17 cellular contexts compared by ENCODE assay signal in genomic region chr10:127378628-127379027, GRCh38.
"Had no signal": no experiment of that assay in that cellular context is flagged by ENCODE, and none has a peak within 500 bp of the region (broad histone marks: within the 10 kb centered on the region; RNA-seq: fewer than 3 reads in every experiment).

No MANE protein-coding gene starts in this region.

- H3K27me3 ChIP-seq: stomach, suprapubic skin, testis, thyroid gland, tibial artery, tibial nerve, transverse colon, upper lobe of left lung, upper lobe of right lung, uterus, vagina had no signal

- H3K27ac ChIP-seq: stomach, suprapubic skin, testis, thoracic aorta, thyroid gland, tibial artery, tibial nerve, transverse colon, upper lobe of left lung, upper lobe of right lung, uterus, vagina had no signal

- H3K4me3 ChIP-seq: stomach, suprapubic skin, testis, thoracic aorta, thyroid gland, tibial artery, tibial nerve, transverse colon, upper lobe of left lung, upper lobe of right lung, uterus, vagina had no signal

- ATAC-seq: stimulated activated effector memory CD8-positive, alpha-beta T cell treated with anti-CD3 and anti-CD28 coated beads, Interleukin-12 subunit alpha, Interleukin-12 subunit beta, amount 100 ng/mL, for 72 hours; stimulated activated memory B cell treated with anti-CD40 and anti-IgM and Interleukin-4, amounts not matched to agents 10 μg/mL and 1 μg/mL and 100 μg/mL, for 72 hours; stimulated activated naive B cell treated with anti-CD40 and anti-IgM and Interleukin-4, amounts not matched to agents 10 μg/mL and 1 μg/mL and 100 μg/mL, for 72 hours; stimulated activated naive CD8-positive, alpha-beta T cell treated with anti-CD3 and anti-CD28 coated beads, Interleukin-15, amount 100 ng/mL, for 72 hours; stimulated activated naive CD8-positive, alpha-beta T cell treated with anti-CD3 and anti-CD28 coated beads, Interleukin-15, Interleukin-2, amounts not matched to agents 100 U/mL and 50 U/mL, for 24 hours; upper lobe of right lung had no signal

- H3K9me3 ChIP-seq: stomach, suprapubic skin, testis, thoracic aorta, thyroid gland, tibial artery, tibial nerve, transverse colon, upper lobe of left lung, upper lobe of right lung, uterus, vagina had no signal

- H3K36me3 ChIP-seq: uterus had no signal
